16 cellular contexts compared by ENCODE assay signal in genomic region chr19:11658954-11659353, GRCh38.
DNase-seq lines count a peak whose midpoint lies in the region; ATAC-seq and TF ChIP-seq lines count a peak whose summit lies in the region.
"Had no signal": no experiment of that assay in that cellular context is flagged by ENCODE, and none has a peak within 500 bp of the region (broad histone marks: within the 10 kb centered on the region; RNA-seq: fewer than 3 reads in every experiment).

No MANE protein-coding gene starts in this region.

- TF ChIP-seq EP300 in gastroesophageal sphincter (IDR thresholded peaks at IDR 0.05), result no peak

- TF ChIP-seq CTCF in epithelial cell of proximal tubule (conservative IDR thresholded peaks at IDR 0.05; ENCODE audit: low read depth, low read length) (no peak), mucosa of descending colon (IDR thresholded peaks at IDR 0.05) (no peak), gastroesophageal sphincter (IDR thresholded peaks at IDR 0.05) (no peak)

- TF ChIP-seq POLR2A in gastroesophageal sphincter (IDR thresholded peaks at IDR 0.05), result no peak

- intact Hi-C loops in mucosa of descending colon (cut with DNase I, micrococcal nuclease), result no loop called here

- H3K27me3 ChIP-seq in gastroesophageal sphincter, result no peaks in the 10 kb centered on the region
- H3K27me3 ChIP-seq: BLaER1 had no signal

- no peaks in the 10 kb centered on the region for H3K36me3 ChIP-seq in mucosa of descending colon (ENCODE audit: low read depth)
- no peaks in the 10 kb centered on the region for H3K36me3 ChIP-seq in gastroesophageal sphincter

- no peaks in the 10 kb centered on the region for H3K9me3 ChIP-seq in mucosa of descending colon
- H3K9me3 ChIP-seq in gastroesophageal sphincter, result no peaks in the 10 kb centered on the region

- H3K36me3 Mint-ChIP-seq in stimulated activated effector memory CD8-positive, alpha-beta T cell treated with anti-CD3 and anti-CD28 coated beads, Interleukin-12 subunit alpha, Interleukin-12 subunit beta, amount 100 ng/mL, for 72 hours, result no peaks in the 10 kb centered on the region
- H3K36me3 Mint-ChIP-seq: CD4-positive, CD25-positive, alpha-beta regulatory T cell had no signal

- H3K27ac Mint-ChIP-seq in stimulated activated effector memory CD8-positive, alpha-beta T cell treated with anti-CD3 and anti-CD28 coated beads, Interleukin-12 subunit alpha, Interleukin-12 subunit beta, amount 100 ng/mL, for 72 hours, result no peak overlapping the region
- H3K27ac Mint-ChIP-seq: CD4-positive, CD25-positive, alpha-beta regulatory T cell had no signal

- ATAC-seq in mucosa of descending colon (peak; percentile 91), GM21786 (IDR thresholded peaks at IDR 0.05; ENCODE audit: unreplicated experiment) (no peak), gastroesophageal sphincter (no peak)
- no peak for ATAC-seq in stimulated activated effector memory CD8-positive, alpha-beta T cell treated with anti-CD3 and anti-CD28 coated beads, Interleukin-12 subunit alpha, Interleukin-12 subunit beta, amount 100 ng/mL, for 72 hours
- ATAC-seq: GM12878 had no signal

- no peak overlapping the region for H3K4me3 Mint-ChIP-seq in stimulated activated effector memory CD8-positive, alpha-beta T cell treated with anti-CD3 and anti-CD28 coated beads, Interleukin-12 subunit alpha, Interleukin-12 subunit beta, amount 100 ng/mL, for 72 hours
- H3K4me3 Mint-ChIP-seq: CD4-positive, CD25-positive, alpha-beta regulatory T cell had no signal

- H3K27ac ChIP-seq in gastroesophageal sphincter, result no peak overlapping the region
- H3K27ac ChIP-seq: BLaER1 had no signal

- in situ Hi-C loops in Caki2 (cut with HindIII; ENCODE audit: low pct_unique_long_range_greater_than_20kb, low sequenced_read_pairs), result no loop called here

- DNase-seq in Caki2 (ENCODE audit: low read depth) (peak; percentile 61), NCI-H2029 (lab: John Stamatoyannopoulos, UW) (peak; percentile 94), epithelial cell of proximal tubule (ENCODE audit: low read depth) (peak; percentile 64), mucosa of descending colon (peak in 1 of 3 donors; percentile 53), NCI-H526 (lab: John Stamatoyannopoulos, UW) (no peak)
- DNase-seq in stimulated activated effector memory CD8-positive, alpha-beta T cell treated with anti-CD3 and anti-CD28 coated beads, Interleukin-12 subunit alpha, Interleukin-12 subunit beta, amount 100 ng/mL, for 72 hours (ENCODE audit: low spot score in 2 of 2), result no peak
- DNase-seq: 8988T; Calu3; CD4-positive, CD25-positive, alpha-beta regulatory T cell; DMS 273 treated with DMSO at 0.1 percent for 48 hours; GOT3 had no signal

- H3K9me3 Mint-ChIP-seq in stimulated activated effector memory CD8-positive, alpha-beta T cell treated with anti-CD3 and anti-CD28 coated beads, Interleukin-12 subunit alpha, Interleukin-12 subunit beta, amount 100 ng/mL, for 72 hours, result no peaks in the 10 kb centered on the region

- no peaks in the 10 kb centered on the region for H3K4me1 Mint-ChIP-seq in stimulated activated effector memory CD8-positive, alpha-beta T cell treated with anti-CD3 and anti-CD28 coated beads, Interleukin-12 subunit alpha, Interleukin-12 subunit beta, amount 100 ng/mL, for 72 hours
- H3K4me1 Mint-ChIP-seq: CD4-positive, CD25-positive, alpha-beta regulatory T cell had no signal

- 63 to 76% methylated on average over 7 of the region's 8 CpGs for WGBS in gastroesophageal sphincter (ENCODE audit: low coverage in 1 of 2), 2 donors

- H3K4me3 ChIP-seq in epithelial cell of proximal tubule (ENCODE audit: low read depth, low read length) (no peak overlapping the region), mucosa of descending colon (no peak overlapping the region), gastroesophageal sphincter (no peak overlapping the region)
- H3K4me3 ChIP-seq: BLaER1, GM12878, HAP-1 had no signal

- no peaks in the 10 kb centered on the region for H3K4me1 ChIP-seq in mucosa of descending colon (ENCODE audit: low read depth)
- H3K4me1 ChIP-seq in gastroesophageal sphincter, result no peaks in the 10 kb centered on the region
- H3K4me1 ChIP-seq: BLaER1, HAP-1 had no signal

Comparison
In these comparisons a context has a peak if more than half of its experiments do, and no peak if none do; other contexts are left out.
1. DNase-seq: peak in Caki2 (single experiment), NCI-H2029 (single experiment) and epithelial cell of proximal tubule (single experiment); none in stimulated activated effector memory CD8-positive, alpha-beta T cell treated with anti-CD3 and anti-CD28 coated beads, Interleukin-12 subunit alpha, Interleukin-12 subunit beta, amount 100 ng/mL, for 72 hours (0 of 2) and NCI-H526 (0 of 2).